In the genomic region with DNA sequence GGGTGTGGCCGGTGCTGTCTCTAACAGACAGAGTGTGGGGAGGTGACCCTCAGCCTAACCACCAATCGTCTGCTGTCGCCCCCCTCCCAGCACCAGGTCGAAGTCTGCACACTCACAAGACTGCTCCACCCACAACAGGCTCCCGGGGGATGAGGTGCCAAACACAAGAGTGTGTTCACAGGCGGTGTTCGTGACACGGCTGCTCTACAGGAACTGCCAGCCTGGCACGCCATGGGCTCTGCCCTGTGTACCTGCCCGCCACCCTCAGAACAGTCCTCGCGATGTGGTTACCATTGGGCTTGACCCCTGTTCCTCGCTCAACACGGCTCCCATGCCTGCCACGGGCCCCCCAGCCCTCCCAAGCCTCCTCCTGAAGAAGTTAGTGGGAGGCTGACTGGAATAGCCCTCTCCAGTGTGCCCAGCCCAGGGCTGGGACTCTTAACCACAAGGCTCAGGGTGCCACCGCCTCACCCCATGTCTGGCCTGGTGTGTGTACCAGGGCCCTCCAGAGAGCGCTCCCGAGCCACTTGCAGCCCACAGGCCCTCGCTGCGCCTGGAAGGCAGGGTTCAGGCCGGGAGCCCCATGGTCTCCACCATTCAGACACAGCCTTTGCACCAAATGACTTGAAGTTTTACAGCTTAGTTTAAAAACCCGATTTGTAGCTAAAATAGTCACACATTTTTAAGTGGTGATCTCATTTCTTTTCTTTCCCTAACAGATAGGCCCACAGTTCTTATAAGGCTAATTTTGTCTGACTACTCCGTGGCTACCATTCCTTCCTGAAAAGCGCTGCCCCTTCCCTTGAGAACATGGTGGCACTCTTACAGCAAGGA, we compare ENCODE assay signal across 3 cellular contexts.
TF ChIP-seq lines count a peak whose summit lies in the region.

No MANE protein-coding gene starts in this region.

TF ChIP-seq in A549, 52 proteins besides CTCF, POLR2A, EP300 and RAD21:
- TF ChIP-seq PHF8 (IDR thresholded peaks at IDR 0.05; ENCODE audit: borderline replicate concordance, low read depth) (no peak), ESRRA (IDR thresholded peaks at IDR 0.05; ENCODE audit: borderline replicate concordance, low read length) (no peak)

TF ChIP-seq in GM23338, 12 proteins besides CTCF, POLR2A, EP300 and RAD21 (continues in another document):
- TF ChIP-seq, protein P1, sequence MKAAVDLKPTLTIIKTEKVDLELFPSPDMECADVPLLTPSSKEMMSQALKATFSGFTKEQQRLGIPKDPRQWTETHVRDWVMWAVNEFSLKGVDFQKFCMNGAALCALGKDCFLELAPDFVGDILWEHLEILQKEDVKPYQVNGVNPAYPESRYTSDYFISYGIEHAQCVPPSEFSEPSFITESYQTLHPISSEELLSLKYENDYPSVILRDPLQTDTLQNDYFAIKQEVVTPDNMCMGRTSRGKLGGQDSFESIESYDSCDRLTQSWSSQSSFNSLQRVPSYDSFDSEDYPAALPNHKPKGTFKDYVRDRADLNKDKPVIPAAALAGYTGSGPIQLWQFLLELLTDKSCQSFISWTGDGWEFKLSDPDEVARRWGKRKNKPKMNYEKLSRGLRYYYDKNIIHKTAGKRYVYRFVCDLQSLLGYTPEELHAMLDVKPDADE (IDR thresholded peaks at IDR 0.05): no peak
- no peak for TF ChIP-seq JUNB (IDR thresholded peaks at IDR 0.05; ENCODE audit: unreplicated experiment)
- no peak for TF ChIP-seq POLR2AphosphoS5 (IDR thresholded peaks at IDR 0.05; ENCODE audit: low read depth)
- no peak for TF ChIP-seq CREB1 (CRISPR knock-in tag; IDR thresholded peaks at IDR 0.05; ENCODE audit: low read depth)
- TF ChIP-seq, protein P2, sequence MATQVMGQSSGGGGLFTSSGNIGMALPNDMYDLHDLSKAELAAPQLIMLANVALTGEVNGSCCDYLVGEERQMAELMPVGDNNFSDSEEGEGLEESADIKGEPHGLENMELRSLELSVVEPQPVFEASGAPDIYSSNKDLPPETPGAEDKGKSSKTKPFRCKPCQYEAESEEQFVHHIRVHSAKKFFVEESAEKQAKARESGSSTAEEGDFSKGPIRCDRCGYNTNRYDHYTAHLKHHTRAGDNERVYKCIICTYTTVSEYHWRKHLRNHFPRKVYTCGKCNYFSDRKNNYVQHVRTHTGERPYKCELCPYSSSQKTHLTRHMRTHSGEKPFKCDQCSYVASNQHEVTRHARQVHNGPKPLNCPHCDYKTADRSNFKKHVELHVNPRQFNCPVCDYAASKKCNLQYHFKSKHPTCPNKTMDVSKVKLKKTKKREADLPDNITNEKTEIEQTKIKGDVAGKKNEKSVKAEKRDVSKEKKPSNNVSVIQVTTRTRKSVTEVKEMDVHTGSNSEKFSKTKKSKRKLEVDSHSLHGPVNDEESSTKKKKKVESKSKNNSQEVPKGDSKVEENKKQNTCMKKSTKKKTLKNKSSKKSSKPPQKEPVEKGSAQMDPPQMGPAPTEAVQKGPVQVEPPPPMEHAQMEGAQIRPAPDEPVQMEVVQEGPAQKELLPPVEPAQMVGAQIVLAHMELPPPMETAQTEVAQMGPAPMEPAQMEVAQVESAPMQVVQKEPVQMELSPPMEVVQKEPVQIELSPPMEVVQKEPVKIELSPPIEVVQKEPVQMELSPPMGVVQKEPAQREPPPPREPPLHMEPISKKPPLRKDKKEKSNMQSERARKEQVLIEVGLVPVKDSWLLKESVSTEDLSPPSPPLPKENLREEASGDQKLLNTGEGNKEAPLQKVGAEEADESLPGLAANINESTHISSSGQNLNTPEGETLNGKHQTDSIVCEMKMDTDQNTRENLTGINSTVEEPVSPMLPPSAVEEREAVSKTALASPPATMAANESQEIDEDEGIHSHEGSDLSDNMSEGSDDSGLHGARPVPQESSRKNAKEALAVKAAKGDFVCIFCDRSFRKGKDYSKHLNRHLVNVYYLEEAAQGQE (IDR thresholded peaks at IDR 0.05; ENCODE audit: unreplicated experiment): no peak
- TF ChIP-seq EZH2 (IDR thresholded peaks at IDR 0.05; ENCODE audit: low read depth, unreplicated experiment): no peak
- TF ChIP-seq EZH2phosphoT487 (IDR thresholded peaks at IDR 0.05; ENCODE audit: unreplicated experiment): no peak

TF ChIP-seq in K562, 482 proteins besides CTCF, POLR2A, EP300 and RAD21:
- TF ChIP-seq POLR2G (IDR thresholded peaks at IDR 0.05; ENCODE audit: low read depth, low read length): peak; percentile 20; the same call in 1 of the 2 replicates
- TF ChIP-seq, protein P3, sequence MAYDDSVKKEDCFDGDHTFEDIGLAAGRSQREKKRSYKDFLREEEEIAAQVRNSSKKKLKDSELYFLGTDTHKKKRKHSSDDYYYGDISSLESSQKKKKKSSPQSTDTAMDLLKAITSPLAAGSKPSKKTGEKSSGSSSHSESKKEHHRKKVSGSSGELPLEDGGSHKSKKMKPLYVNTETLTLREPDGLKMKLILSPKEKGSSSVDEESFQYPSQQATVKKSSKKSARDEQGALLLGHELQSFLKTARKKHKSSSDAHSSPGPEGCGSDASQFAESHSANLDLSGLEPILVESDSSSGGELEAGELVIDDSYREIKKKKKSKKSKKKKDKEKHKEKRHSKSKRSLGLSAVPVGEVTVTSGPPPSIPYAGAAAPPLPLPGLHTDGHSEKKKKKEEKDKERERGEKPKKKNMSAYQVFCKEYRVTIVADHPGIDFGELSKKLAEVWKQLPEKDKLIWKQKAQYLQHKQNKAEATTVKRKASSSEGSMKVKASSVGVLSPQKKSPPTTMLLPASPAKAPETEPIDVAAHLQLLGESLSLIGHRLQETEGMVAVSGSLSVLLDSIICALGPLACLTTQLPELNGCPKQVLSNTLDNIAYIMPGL (CRISPR knock-in tag; IDR thresholded peaks at IDR 0.05): no peak
- no peak for TF ChIP-seq KLF16 (IDR thresholded peaks at IDR 0.05)
- 0 out of 2 replicates have a peak, but pooled peaks have one; percentile 26 for TF ChIP-seq MYNN (IDR thresholded peaks at IDR 0.05)
- TF ChIP-seq MYNN (CRISPR knock-in tag; IDR thresholded peaks at IDR 0.05): no peak
